In genomic region chr6:103191391-103192093, GRCh38 we compare ENCODE assay signal across 23 cellular contexts.
"Had no signal": no experiment of that assay in that cellular context is flagged by ENCODE, and none has a peak within 500 bp of the region (broad histone marks: within the 10 kb centered on the region; RNA-seq: fewer than 3 reads in every experiment).

No MANE protein-coding gene starts in this region.

- H3K27me3 Mint-ChIP-seq: IgD-negative memory B cell had no signal

- H3K4me3 Mint-ChIP-seq: IgD-negative memory B cell had no signal

- H3K27ac ChIP-seq: KMS-11, RWPE1 had no signal

- H3K4me2 ChIP-seq: KMS-11 had no signal

- FAIRE-seq: K562 had no signal

- H3K9ac ChIP-seq: KMS-11 had no signal

- DNase-seq: MG63, NCI-H1092, NCI-H1105 treated with DMSO at 0.1 percent for 48 hours, NCI-H1417 treated with DMSO at 0.1 percent for 48 hours, NCI-H146, NCI-H1694 treated with DMSO at 0.1 percent for 48 hours, NCI-H1930, NCI-H2081 treated with DMSO at 0.1 percent for 48 hours, NCI-H2171, NCI-H226, NCI-H446, NCI-H510A, NCI-H524 treated with DMSO at 0.1 percent for 48 hours, NCI-H69, NCI-H774, PC-3, SHP77 had no signal

- H3K27me3 ChIP-seq: MG63 had no signal

- H3K36me3 ChIP-seq: MG63 had no signal

- H3K4me3 ChIP-seq: K562, MG63 had no signal

- ATAC-seq: K562, Panc1, PC-3, SK-N-SH treated with all-trans-retinoic acid at 6 μM for 48 hours had no signal

- H3K9me3 ChIP-seq: MG63 had no signal

- H3K36me3 Mint-ChIP-seq: IgD-negative memory B cell had no signal

- H3K4me1 Mint-ChIP-seq: IgD-negative memory B cell had no signal
